ENCODE assay signal across 1 cellular context in the genomic region with DNA sequence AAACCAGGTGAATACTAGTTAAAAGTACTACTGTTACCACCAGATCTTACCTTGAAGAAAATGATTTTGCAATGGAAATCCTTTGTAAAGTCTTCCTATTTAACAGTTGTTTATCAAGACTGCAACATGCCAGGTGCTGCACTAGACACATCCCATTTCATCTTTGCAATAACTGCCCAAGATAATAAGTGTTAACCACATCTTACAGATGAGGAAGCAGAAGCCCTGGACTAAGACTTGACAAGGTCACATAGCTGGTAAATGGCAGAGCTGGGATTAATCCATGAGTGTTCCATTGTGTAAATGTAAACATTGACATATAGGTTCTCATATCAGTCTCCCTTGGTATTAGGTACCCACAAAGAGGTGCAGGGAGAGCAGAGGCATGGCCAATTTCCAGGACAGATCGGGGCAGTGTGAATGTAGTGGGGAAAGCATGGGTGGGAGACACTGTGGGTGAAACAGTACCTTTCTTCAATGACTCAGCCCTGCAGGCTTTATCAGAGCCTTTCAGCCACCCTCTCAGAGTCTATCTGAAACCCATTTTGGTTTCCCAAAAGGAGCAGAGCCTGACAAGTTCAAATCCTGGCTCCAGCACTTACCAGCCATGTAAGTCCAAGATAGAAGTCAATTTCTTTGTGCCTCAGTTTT.
TF ChIP-seq lines count a peak whose summit lies in the region.

No MANE protein-coding gene starts in this region.

TF ChIP-seq in K562, 482 proteins besides CTCF, POLR2A, EP300 and RAD21 (continued from another document and continues in another):
- TF ChIP-seq E4F1 (CRISPR knock-in tag; IDR thresholded peaks at IDR 0.05; ENCODE audit: borderline replicate concordance) (no peak), NFE2 (IDR thresholded peaks at IDR 0.05; ENCODE audit: low read depth) (peak; percentile 52; the same call in 1 of the 2 replicates), HIVEP1 (CRISPR knock-in tag; IDR thresholded peaks at IDR 0.05) (no peak), ESRRA (IDR thresholded peaks at IDR 0.05; ENCODE audit: borderline replicate concordance, low read depth) (peak; percentile 57; the same call in 1 of the 2 replicates), ZNF23 (CRISPR knock-in tag; IDR thresholded peaks at IDR 0.05) (no peak), PBX2 (CRISPR knock-in tag; IDR thresholded peaks at IDR 0.05; ENCODE audit: low read depth) (no peak), PBX2 (tag; conservative IDR thresholded peaks at IDR 0.05; ENCODE audit: low read depth) (no peak), CBFA2T3 (IDR thresholded peaks at IDR 0.05) (0 out of 2 replicates have a peak, but pooled peaks have one; percentile 8), MAZ (CRISPR knock-in tag; conservative IDR thresholded peaks at IDR 0.05 in 1 of 2, IDR thresholded peaks at IDR 0.05 in 1 of 2) (no peak), ZNF830 (CRISPR knock-in tag; IDR thresholded peaks at IDR 0.05) (no peak), RBFOX2 (IDR thresholded peaks at IDR 0.05; ENCODE audit: low read depth, low read length) (no peak), SP2 (IDR thresholded peaks at IDR 0.05; ENCODE audit: extremely low read depth, low read depth, low read length, poor library complexity, severe bottlenecking) (no peak), TRIM25 (IDR thresholded peaks at IDR 0.05; ENCODE audit: borderline replicate concordance) (no peak), NKRF (IDR thresholded peaks at IDR 0.05; ENCODE audit: borderline replicate concordance) (no peak), SPI1 (IDR thresholded peaks at IDR 0.05; ENCODE audit: borderline replicate concordance, low read depth, low read length) (no peak), RBM25 (IDR thresholded peaks at IDR 0.05; ENCODE audit: low read depth, low read length, severe bottlenecking) (peak; percentile 73), NR2F6 (CRISPR knock-in tag; IDR thresholded peaks at IDR 0.05) (no peak), HMBOX1 (IDR thresholded peaks at IDR 0.05) (peak; percentile 94), RBM14 (IDR thresholded peaks at IDR 0.05; ENCODE audit: borderline replicate concordance, insufficient read depth, low read depth, low read length) (no peak), DPF2 (IDR thresholded peaks at IDR 0.05) (no peak), HLTF (IDR thresholded peaks at IDR 0.05) (no peak), XRCC3 (IDR thresholded peaks at IDR 0.05) (no peak), ZEB2 (IDR thresholded peaks at IDR 0.05) (0 out of 2 replicates have a peak, but pooled peaks have one; percentile 16), CCAR2 (IDR thresholded peaks at IDR 0.05; ENCODE audit: low read depth, low read length) (no peak), RUNX1 (IDR thresholded peaks at IDR 0.05; ENCODE audit: low read depth) (no peak), HDAC6 (IDR thresholded peaks at IDR 0.05; ENCODE audit: low read depth, low read length) (no peak), ZNF217 (CRISPR knock-in tag; IDR thresholded peaks at IDR 0.05) (no peak), ZNF239 (CRISPR knock-in tag; IDR thresholded peaks at IDR 0.05) (peak; percentile 100), DLX4 (CRISPR knock-in tag; IDR thresholded peaks at IDR 0.05) (no peak), CHD4 (IDR thresholded peaks at IDR 0.05; ENCODE audit: insufficient read depth, insufficient replicate concordance, low read depth, low read length, poor library complexity, severe bottlenecking) (no peak), E2F3 (CRISPR knock-in tag; IDR thresholded peaks at IDR 0.05) (no peak), TAF1 (IDR thresholded peaks at IDR 0.05; ENCODE audit: control insufficient read depth, extremely low read depth, insufficient read depth, low read length, severe bottlenecking) (no peak), SMARCC2 (IDR thresholded peaks at IDR 0.05; ENCODE audit: low read depth) (no peak)
- TF ChIP-seq, protein P1, sequence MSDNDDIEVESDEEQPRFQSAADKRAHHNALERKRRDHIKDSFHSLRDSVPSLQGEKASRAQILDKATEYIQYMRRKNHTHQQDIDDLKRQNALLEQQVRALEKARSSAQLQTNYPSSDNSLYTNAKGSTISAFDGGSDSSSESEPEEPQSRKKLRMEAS (CRISPR knock-in tag; IDR thresholded peaks at IDR 0.05) = no peak
